In the genomic region with DNA sequence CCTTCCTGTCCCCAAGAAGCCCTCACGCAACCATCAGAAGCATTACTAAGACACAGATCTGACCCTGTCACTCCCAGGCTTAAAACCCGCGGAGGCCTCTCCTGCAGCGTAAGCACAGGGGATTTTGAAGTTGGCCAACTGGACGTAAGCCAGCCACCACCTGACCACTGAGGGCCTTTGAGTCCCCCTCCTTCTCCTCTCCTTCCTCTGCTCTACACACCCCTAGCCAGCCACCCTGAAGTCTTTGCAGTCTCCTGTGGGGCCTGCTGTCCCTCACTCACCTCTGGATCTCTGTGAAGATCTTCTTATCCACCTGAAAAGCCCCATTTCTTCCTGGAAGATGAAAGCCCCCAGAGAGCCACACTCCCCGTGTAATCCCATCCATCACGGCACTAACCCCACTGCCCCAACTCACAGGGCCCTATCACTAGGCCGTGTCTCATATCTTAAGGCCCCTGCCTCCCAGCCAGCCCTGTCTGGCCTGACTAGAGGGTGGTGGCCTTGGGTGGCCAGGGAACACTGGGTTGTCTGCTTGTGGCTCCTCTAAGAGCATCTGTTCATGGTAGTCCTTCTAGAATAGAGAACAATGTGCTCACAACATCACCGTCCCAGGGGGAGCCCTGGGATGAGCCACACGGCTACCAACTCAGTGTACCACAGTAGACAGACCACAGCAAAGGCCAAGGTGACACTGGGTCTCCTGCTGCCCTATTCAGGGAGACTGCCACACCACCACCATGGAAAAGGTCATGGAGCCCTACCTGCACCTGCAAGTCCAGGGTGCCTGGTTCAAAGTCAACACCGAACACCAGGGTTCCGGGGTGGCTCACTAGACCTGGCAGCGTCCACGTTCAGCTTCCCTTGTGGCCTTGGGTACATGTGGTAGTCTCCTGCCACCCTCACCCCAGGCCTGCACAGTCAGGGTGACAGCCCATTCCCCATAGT, we compare ENCODE assay signal across 1 cellular context.
TF ChIP-seq lines count a peak whose summit lies in the region.

No MANE protein-coding gene starts in this region.

TF ChIP-seq in GM23338, 12 proteins besides CTCF, POLR2A, EP300 and RAD21 (continued from another document):
- TF ChIP-seq, protein P1, sequence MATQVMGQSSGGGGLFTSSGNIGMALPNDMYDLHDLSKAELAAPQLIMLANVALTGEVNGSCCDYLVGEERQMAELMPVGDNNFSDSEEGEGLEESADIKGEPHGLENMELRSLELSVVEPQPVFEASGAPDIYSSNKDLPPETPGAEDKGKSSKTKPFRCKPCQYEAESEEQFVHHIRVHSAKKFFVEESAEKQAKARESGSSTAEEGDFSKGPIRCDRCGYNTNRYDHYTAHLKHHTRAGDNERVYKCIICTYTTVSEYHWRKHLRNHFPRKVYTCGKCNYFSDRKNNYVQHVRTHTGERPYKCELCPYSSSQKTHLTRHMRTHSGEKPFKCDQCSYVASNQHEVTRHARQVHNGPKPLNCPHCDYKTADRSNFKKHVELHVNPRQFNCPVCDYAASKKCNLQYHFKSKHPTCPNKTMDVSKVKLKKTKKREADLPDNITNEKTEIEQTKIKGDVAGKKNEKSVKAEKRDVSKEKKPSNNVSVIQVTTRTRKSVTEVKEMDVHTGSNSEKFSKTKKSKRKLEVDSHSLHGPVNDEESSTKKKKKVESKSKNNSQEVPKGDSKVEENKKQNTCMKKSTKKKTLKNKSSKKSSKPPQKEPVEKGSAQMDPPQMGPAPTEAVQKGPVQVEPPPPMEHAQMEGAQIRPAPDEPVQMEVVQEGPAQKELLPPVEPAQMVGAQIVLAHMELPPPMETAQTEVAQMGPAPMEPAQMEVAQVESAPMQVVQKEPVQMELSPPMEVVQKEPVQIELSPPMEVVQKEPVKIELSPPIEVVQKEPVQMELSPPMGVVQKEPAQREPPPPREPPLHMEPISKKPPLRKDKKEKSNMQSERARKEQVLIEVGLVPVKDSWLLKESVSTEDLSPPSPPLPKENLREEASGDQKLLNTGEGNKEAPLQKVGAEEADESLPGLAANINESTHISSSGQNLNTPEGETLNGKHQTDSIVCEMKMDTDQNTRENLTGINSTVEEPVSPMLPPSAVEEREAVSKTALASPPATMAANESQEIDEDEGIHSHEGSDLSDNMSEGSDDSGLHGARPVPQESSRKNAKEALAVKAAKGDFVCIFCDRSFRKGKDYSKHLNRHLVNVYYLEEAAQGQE (IDR thresholded peaks at IDR 0.05; ENCODE audit: unreplicated experiment) = no peak
- TF ChIP-seq JUNB (IDR thresholded peaks at IDR 0.05; ENCODE audit: unreplicated experiment) (no peak), ZNF114 (CRISPR knock-in tag; IDR thresholded peaks at IDR 0.05) (no peak)
